In genomic region chr11:69700278-69701140, GRCh38 we compare ENCODE assay signal across 9 cellular contexts. TPM values are rescaled to one million over a fixed set of nuclear protein-coding genes. Genes with fewer than 3 reads are reported as not detected.
A peak's percentile ranks its signal among the peaks of the same experiment; 100 is the strongest.
DNase-seq lines count a peak whose midpoint lies in the region; ATAC-seq and TF ChIP-seq lines count a peak whose summit lies in the region.
"Had no signal": no experiment of that assay in that cellular context is flagged by ENCODE, and none has a peak within 500 bp of the region (broad histone marks: within the 10 kb centered on the region; RNA-seq: fewer than 3 reads in every experiment).

No MANE protein-coding gene starts in this region.

- peaks cover 0 to 98% (median 75%) of the 10 kb centered on the region in 45 donors for H3K27me3 ChIP-seq in dorsolateral prefrontal cortex

- H3K4me1 ChIP-seq in mucosa of descending colon (ENCODE audit: low read depth) = peaks cover 14% of the 10 kb centered on the region

- H3K4me3 Mint-ChIP-seq in Calu3 (ENCODE audit: low read depth, unreplicated experiment) = peak overlapping the region; percentile 22

- no peaks in the 10 kb centered on the region for H3K9me3 Mint-ChIP-seq in Calu3 (ENCODE audit: low read depth, unreplicated experiment)

- ATAC-seq in mucosa of descending colon (peak; percentile 33), HG02884 (IDR thresholded peaks at IDR 0.05; ENCODE audit: unreplicated experiment) (no peak), GM21619 (IDR thresholded peaks at IDR 0.05; ENCODE audit: unreplicated experiment) (no peak), GM18907 (IDR thresholded peaks at IDR 0.05; ENCODE audit: unreplicated experiment) (no peak)

- peaks cover 24% of the 10 kb centered on the region for H3K27me3 Mint-ChIP-seq in Calu3 (ENCODE audit: unreplicated experiment)

- CTCF ChIA-PET in Calu3 (lab: Charles Lee) = no interaction called here

- H3K36me3 ChIP-seq in mucosa of descending colon (ENCODE audit: low read depth) = no peaks in the 10 kb centered on the region

- DNase-seq in Calu3 (peak; percentile 84), NCI-H2196 (lab: John Stamatoyannopoulos, UW; ENCODE audit: unreplicated experiment) (peak; percentile 91), dorsolateral prefrontal cortex (peak in 8 of 10 donors; percentile 27 to 69 (median 46)), mucosa of descending colon (peak in 2 of 3 donors; percentile 54 to 56)
- no peak for DNase-seq in activated CD4-positive, alpha-beta T cell treated with anti-CD3 and anti-CD28 coated beads for 48 hours

- H3K27ac Mint-ChIP-seq in Calu3 (ENCODE audit: unreplicated experiment) = no peak overlapping the region

- TSS peak; percentile 17 for BruUV-seq in Calu3 (replicated peaks; lab: Mats Ljungman, UMichigan)

- peaks cover 23% of the 10 kb centered on the region for H3K4me1 Mint-ChIP-seq in Calu3 (ENCODE audit: low read depth, unreplicated experiment)

- H3K27ac ChIP-seq in dorsolateral prefrontal cortex = no peak overlapping the region
- H3K27ac ChIP-seq: skin epidermis had no signal

- peaks cover 3% of the 10 kb centered on the region for H3K36me3 Mint-ChIP-seq in Calu3 (ENCODE audit: insufficient read depth, unreplicated experiment)

- intact Hi-C loops in Calu3 (cut with micrococcal nuclease; ENCODE audit: unreplicated experiment) (loop anchor here (5.0 kb wide), 1 partner anchor 187 kb away; no protein-coding TSS in a partner anchor), dorsolateral prefrontal cortex (cut with DNase I) (no loop called here), mucosa of descending colon (cut with DNase I, micrococcal nuclease) (no loop called here)

- H3K4me3 ChIP-seq in dorsolateral prefrontal cortex (no peak overlapping the region), mucosa of descending colon (no peak overlapping the region)
- H3K4me3 ChIP-seq: skin epidermis had no signal

- no peak for TF ChIP-seq CTCF in Calu3 (IDR thresholded peaks at IDR 0.05; ENCODE audit: unreplicated experiment)
- TF ChIP-seq CTCF in dorsolateral prefrontal cortex (IDR thresholded peaks at IDR 0.05 in 54 of 56, conservative IDR thresholded peaks at IDR 0.05 in 2 of 56; ENCODE audit: low read depth in 1 of 56, partially characterized antibody in 56 of 56) = peak in 1 of 56 donors; percentile 13
- no peak for TF ChIP-seq CTCF in mucosa of descending colon (IDR thresholded peaks at IDR 0.05)

- no peaks in the 10 kb centered on the region for H3K9me3 ChIP-seq in mucosa of descending colon

RNA-seq across cellular contexts. Expression of gene FGF19, which starts 3.3 kb away (rescaled TPM):
- total RNA-seq in Calu3 (2022) (0.73 and 1.4 TPM in 2 replicates), dorsolateral prefrontal cortex (not detected), mucosa of descending colon (not detected)

RNA-seq across cellular contexts. Expression of gene LTO1, which starts 25.4 kb away (rescaled TPM):
- total RNA-seq in Calu3 (2022) (34.1 and 36.7 TPM in 2 replicates), dorsolateral prefrontal cortex (10 to 100 TPM; 33.4 to 74.6 (median 51.9) TPM), mucosa of descending colon (10 to 100 TPM; 21.8 to 30.5 (median 22.4) TPM)

RNA-seq across cellular contexts. Expression of gene CCND1, which starts 59.6 kb away (rescaled TPM):
- total RNA-seq in Calu3 (2022) (392 and 433 TPM in 2 replicates), dorsolateral prefrontal cortex (10 to 100 TPM; 12.7 to 68.0 (median 31.1) TPM), mucosa of descending colon (10 to 100 TPM; 44.6 to 82.4 (median 58.9) TPM)
